Comparison of ENCODE assay signal across 24 cellular contexts in the genomic region with DNA sequence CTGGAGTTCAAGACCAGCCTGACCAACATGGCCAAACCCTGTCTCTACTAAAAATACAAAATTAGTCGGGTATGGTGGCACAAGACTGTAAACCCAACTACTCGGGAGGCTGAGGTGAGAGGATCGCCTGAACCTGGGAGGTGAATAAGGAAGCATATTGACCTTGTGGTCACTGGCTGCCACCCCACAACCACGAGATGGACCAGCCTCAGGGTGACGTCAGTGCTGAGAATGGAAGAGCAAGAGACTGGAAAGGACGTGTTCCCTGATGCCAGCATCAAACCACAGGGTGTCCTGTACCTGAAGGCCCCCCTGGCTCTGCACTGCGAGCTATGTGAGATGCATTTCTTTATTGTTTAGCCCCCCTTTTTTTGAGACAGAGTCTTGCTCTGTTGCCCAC. TPM values are rescaled to one million over a fixed set of nuclear protein-coding genes. Genes with fewer than 3 reads are reported as not detected.
"Had no signal": no experiment of that assay in that cellular context is flagged by ENCODE, and none has a peak within 500 bp of the region (broad histone marks: within the 10 kb centered on the region; RNA-seq: fewer than 3 reads in every experiment).

No MANE protein-coding gene starts in this region.

- H3K9me3 ChIP-seq: adrenal gland, breast epithelium, Peyer's patch had no signal

- H3K36me3 ChIP-seq: adrenal gland, breast epithelium, Peyer's patch had no signal

- H3K4me1 ChIP-seq: adrenal gland, breast epithelium had no signal

- H3K4me3 ChIP-seq: adrenal gland, breast epithelium, Peyer's patch had no signal

- ATAC-seq: WTC11 had no signal

- DNase-seq: activated CD4-positive, alpha-beta T cell treated with anti-CD3 and anti-CD28 coated beads for 48 hours; activated CD4-positive, alpha-beta T cell treated with anti-CD3 and anti-CD28 coated beads, Interleukin-2, amount 50 U/mL, for 4 hours; activated CD4-positive, CD25-positive, alpha-beta regulatory T cell treated with anti-CD3 and anti-CD28 coated beads, Interleukin-2, amount 50 U/mL, for 72 hours; activated naive CD4-positive, alpha-beta T cell treated with anti-CD3 and anti-CD28 coated beads, Interleukin-2, amount 50 U/mL, for 16 hours; activated naive CD8-positive, alpha-beta T cell treated with anti-CD3 and anti-CD28 coated beads, Interleukin-2, amount 10 ng/mL, durations not matched to agents 7 days and 5 days; activated T-cell treated with anti-CD3 and anti-CD28 coated beads, Interleukin-2, amount 50 U/mL, for 1 hour; anterior cingulate cortex; central memory CD4-positive, alpha-beta T cell; NCI-H1048; NCI-H1417; NCI-H1694; NCI-H2029; NCI-H2107; NCI-H2171 treated with DMSO at 0.1 percent for 48 hours; NCI-H226; NCI-H526 treated with DMSO at 0.1 percent for 48 hours; SHP77 had no signal

- H3K27me3 ChIP-seq: adrenal gland, breast epithelium, Peyer's patch had no signal

- H3K27ac ChIP-seq: adrenal gland, breast epithelium, Peyer's patch, RWPE1 had no signal

RNA-seq across cellular contexts. Expression of a gene that starts 45.9 kb away (rescaled TPM):
- total RNA-seq: activated naive CD8-positive, alpha-beta T cell treated with anti-CD3 and anti-CD28 coated beads, Interleukin-2, amount 10 ng/mL, durations not matched to agents 7 days and 5 days; NCI-H460; SK-MEL-5 had no signal
